1 cellular context compared by ENCODE assay signal in genomic region chr3:186909078-186909853, GRCh38.
TF ChIP-seq lines count a peak whose summit lies in the region.

No MANE protein-coding gene starts in this region.

TF ChIP-seq in WTC11, 78 proteins besides CTCF, POLR2A, EP300 and RAD21 (continued from another document):
- TF ChIP-seq AR (CRISPR knock-in tag; IDR thresholded peaks at IDR 0.05) (no peak), PRRX2 (CRISPR knock-in tag; IDR thresholded peaks at IDR 0.05) (no peak), ARID4B (CRISPR knock-in tag; IDR thresholded peaks at IDR 0.05; ENCODE audit: borderline replicate concordance) (no peak), ZNF416 (CRISPR knock-in tag; IDR thresholded peaks at IDR 0.05) (no peak), FOXP1 (CRISPR knock-in tag; IDR thresholded peaks at IDR 0.05; ENCODE audit: borderline replicate concordance) (no peak), TEAD4 (CRISPR knock-in tag; IDR thresholded peaks at IDR 0.05) (no peak), SMAD4 (CRISPR knock-in tag; IDR thresholded peaks at IDR 0.05) (no peak), ZNF263 (CRISPR knock-in tag; IDR thresholded peaks at IDR 0.05; ENCODE audit: low read depth) (no peak), MYBL2 (CRISPR knock-in tag; IDR thresholded peaks at IDR 0.05) (no peak)
